ENCODE assay signal across 16 cellular contexts in genomic region chr2:127566576-127566975, GRCh38. TPM values are rescaled to one million over a fixed set of nuclear protein-coding genes. Genes with fewer than 3 reads are reported as not detected.
DNase-seq lines count a peak whose midpoint lies in the region; ATAC-seq, FAIRE-seq and TF ChIP-seq lines count a peak whose summit lies in the region.
"Had no signal": no experiment of that assay in that cellular context is flagged by ENCODE, and none has a peak within 500 bp of the region (broad histone marks: within the 10 kb centered on the region; RNA-seq: fewer than 3 reads in every experiment).

No MANE protein-coding gene starts in this region.

- no peak overlapping the region for H3K27ac ChIP-seq in BLaER1
- no peak overlapping the region for H3K27ac ChIP-seq in BLaER1 treated with 17β-estradiol and CSF1 and Interleukin-3, amounts not matched to agents 10 nM and 100 nM
- H3K27ac ChIP-seq in kidney (ENCODE audit: low read depth in 2 of 2, low read length in 2 of 2), result no peak overlapping the region
- no peak overlapping the region for H3K27ac ChIP-seq in CD4-positive, alpha-beta T cell (ENCODE audit: low read depth, low read length)
- H3K27ac ChIP-seq: RWPE1 had no signal

- peaks cover 4% of the 10 kb centered on the region for H3K4me1 Mint-ChIP-seq in T-helper 17 cell
- H3K4me1 Mint-ChIP-seq in activated CD4-positive, alpha-beta memory T cell treated with anti-CD3 and anti-CD28 coated beads, Interleukin-2, amount 10 ng/mL, durations not matched to agents 7 days and 5 days, result peaks cover 20% of the 10 kb centered on the region
- H3K4me1 Mint-ChIP-seq in CD4-positive, alpha-beta T cell (ENCODE audit: low read depth), result peaks cover 4% of the 10 kb centered on the region

- peaks cover 29% of the 10 kb centered on the region for H3K27me3 Mint-ChIP-seq in T-helper 17 cell
- peaks cover 66% of the 10 kb centered on the region for H3K27me3 Mint-ChIP-seq in activated CD4-positive, alpha-beta memory T cell treated with anti-CD3 and anti-CD28 coated beads, Interleukin-2, amount 10 ng/mL, durations not matched to agents 7 days and 5 days
- H3K27me3 Mint-ChIP-seq in CD4-positive, alpha-beta T cell, result no peaks in the 10 kb centered on the region
- H3K27me3 Mint-ChIP-seq: IgD-negative memory B cell had no signal

- no peak for FAIRE-seq in kidney (lab: Jason Lieb, UNC)
- FAIRE-seq: G401.6, GM12892 had no signal

- H3K4me1 ChIP-seq in BLaER1 (peaks cover 13% of the 10 kb centered on the region), kidney (ENCODE audit: control insufficient read depth in 1 of 2, insufficient read depth in 1 of 2, low read depth in 1 of 2, low read length in 2 of 2) (no peaks in the 10 kb centered on the region)
- H3K4me1 ChIP-seq in BLaER1 treated with 17β-estradiol and CSF1 and Interleukin-3, amounts not matched to agents 10 nM and 100 nM, result peaks cover 0 to 40% (median 13%) of the 10 kb centered on the region in 10 experiments; a peak in 17 of 20 replicates

- H4K20me1 ChIP-seq in BLaER1, result no peaks in the 10 kb centered on the region
- H4K20me1 ChIP-seq in BLaER1 treated with 17β-estradiol and CSF1 and Interleukin-3, amounts not matched to agents 10 nM and 100 nM, result no peaks in the 10 kb centered on the region

- H3K27me3 ChIP-seq in BLaER1, result no peaks in the 10 kb centered on the region
- no peaks in the 10 kb centered on the region for H3K27me3 ChIP-seq in BLaER1 treated with 17β-estradiol and CSF1 and Interleukin-3, amounts not matched to agents 10 nM and 100 nM
- H3K27me3 ChIP-seq in CD4-positive, alpha-beta T cell (ENCODE audit: control insufficient read depth, insufficient read depth, low read length), result no peaks in the 10 kb centered on the region

- H3K4me3 Mint-ChIP-seq in T-helper 17 cell, result no peak overlapping the region
- H3K4me3 Mint-ChIP-seq in activated CD4-positive, alpha-beta memory T cell treated with anti-CD3 and anti-CD28 coated beads, Interleukin-2, amount 10 ng/mL, durations not matched to agents 7 days and 5 days, result no peak overlapping the region
- H3K4me3 Mint-ChIP-seq in CD4-positive, alpha-beta T cell, result no peak overlapping the region
- H3K4me3 Mint-ChIP-seq: CD4-positive, alpha-beta memory T cell; IgD-negative memory B cell had no signal

- ATAC-seq in T-helper 17 cell (no peak), HG03025 (IDR thresholded peaks at IDR 0.05; ENCODE audit: low FRiP score, unreplicated experiment) (no peak)
- no peak for ATAC-seq in CD4-positive, alpha-beta T cell (ENCODE audit: poor library complexity)

- POLR2A ChIA-PET in activated CD4-positive, alpha-beta memory T cell treated with anti-CD3 and anti-CD28 coated beads, Interleukin-2, amount 10 ng/mL, durations not matched to agents 7 days and 5 days (lab: Charles Lee), result no interaction called here
- POLR2A ChIA-PET in CD4-positive, alpha-beta T cell (lab: Charles Lee), result no interaction called here

- H3K36me3 Mint-ChIP-seq in T-helper 17 cell (ENCODE audit: low read depth), result peaks cover 2% of the 10 kb centered on the region
- H3K36me3 Mint-ChIP-seq in activated CD4-positive, alpha-beta memory T cell treated with anti-CD3 and anti-CD28 coated beads, Interleukin-2, amount 10 ng/mL, durations not matched to agents 7 days and 5 days (ENCODE audit: low read depth), result peaks cover 7% of the 10 kb centered on the region
- no peaks in the 10 kb centered on the region for H3K36me3 Mint-ChIP-seq in CD4-positive, alpha-beta T cell (ENCODE audit: low read depth)
- H3K36me3 Mint-ChIP-seq: CD4-positive, alpha-beta memory T cell had no signal

- CTCF ChIA-PET in activated CD4-positive, alpha-beta memory T cell treated with anti-CD3 and anti-CD28 coated beads, Interleukin-2, amount 10 ng/mL, durations not matched to agents 7 days and 5 days (lab: Charles Lee), result interaction anchor here (1.2 kb wide), 1 partner anchor 25 kb away, joined by 5 read pairs; no protein-coding TSS in a partner anchor
- CTCF ChIA-PET in CD4-positive, alpha-beta T cell (lab: Charles Lee), result no interaction called here

- H3K36me3 ChIP-seq in BLaER1, result no peaks in the 10 kb centered on the region
- H3K36me3 ChIP-seq in BLaER1 treated with 17β-estradiol and CSF1 and Interleukin-3, amounts not matched to agents 10 nM and 100 nM, result no peaks in the 10 kb centered on the region
- peaks cover 0 to 3% of the 10 kb centered on the region in 2 donors for H3K36me3 ChIP-seq in kidney (ENCODE audit: control insufficient read depth in 1 of 2, insufficient read depth in 2 of 2, low read length in 2 of 2)

- H3K4me2 ChIP-seq in BLaER1, result peak overlapping the region; percentile 26; the same call in 1 of the 2 replicates
- H3K4me2 ChIP-seq in BLaER1 treated with 17β-estradiol and CSF1 and Interleukin-3, amounts not matched to agents 10 nM and 100 nM, result peak overlapping the region in 7 of 11 experiments; percentile 13 to 59 (median 40); a peak in 11 of 22 replicates

- no peaks in the 10 kb centered on the region for H3K9me3 ChIP-seq in BLaER1
- peaks cover 0 to 4% (median 0%) of the 10 kb centered on the region in 11 experiments; a peak in 2 of 22 replicates for H3K9me3 ChIP-seq in BLaER1 treated with 17β-estradiol and CSF1 and Interleukin-3, amounts not matched to agents 10 nM and 100 nM (replicated peaks in 1 of 11)
- no peaks in the 10 kb centered on the region for H3K9me3 ChIP-seq in T-helper 17 cell (ENCODE audit: control insufficient read depth, low read length, poor library complexity, severe bottlenecking)
- H3K9me3 ChIP-seq in kidney (ENCODE audit: control insufficient read depth in 1 of 2, low read length in 2 of 2), result no peaks in the 10 kb centered on the region
- no peaks in the 10 kb centered on the region for H3K9me3 ChIP-seq in CD4-positive, alpha-beta T cell (ENCODE audit: control insufficient read depth, low read length)

- no peak for DNase-seq in T-helper 17 cell
- DNase-seq in kidney, result peak; percentile 47
- no peak for DNase-seq in activated CD4-positive, alpha-beta memory T cell treated with anti-CD3 and anti-CD28 coated beads, Interleukin-2, amount 10 ng/mL, durations not matched to agents 7 days and 5 days
- DNase-seq in CD4-positive, alpha-beta T cell, result no peak
- no peak for DNase-seq in NCI-H748 treated with DMSO at 0.1 percent for 48 hours (lab: John Stamatoyannopoulos, UW)
- DNase-seq: CD4-positive, alpha-beta memory T cell; DND-41; NCI-H187; NCI-H526 treated with DMSO at 0.1 percent for 48 hours had no signal

- no peak for TF ChIP-seq CTCF in kidney (IDR thresholded peaks at IDR 0.05; ENCODE audit: borderline replicate concordance, extremely low read depth, insufficient read depth)
- TF ChIP-seq CTCF in CD4-positive, alpha-beta T cell (IDR thresholded peaks at IDR 0.05), result no peak

- H3K9me3 Mint-ChIP-seq in activated CD4-positive, alpha-beta memory T cell treated with anti-CD3 and anti-CD28 coated beads, Interleukin-2, amount 10 ng/mL, durations not matched to agents 7 days and 5 days, result no peaks in the 10 kb centered on the region
- H3K9me3 Mint-ChIP-seq in CD4-positive, alpha-beta T cell, result no peaks in the 10 kb centered on the region

- intact Hi-C loops in kidney (cut with DNase I), result no loop called here
- intact Hi-C loops in CD4-positive, alpha-beta T cell (cut with DNase I, micrococcal nuclease), result no loop called here

- H3K4me3 ChIP-seq in BLaER1 (no peak overlapping the region), kidney (ENCODE audit: low read length in 2 of 2) (no peak overlapping the region)
- no peak overlapping the region for H3K4me3 ChIP-seq in BLaER1 treated with 17β-estradiol and CSF1 and Interleukin-3, amounts not matched to agents 10 nM and 100 nM

- H3K9ac ChIP-seq in BLaER1 (no peak overlapping the region), kidney (ENCODE audit: low read length in 2 of 2) (no peak overlapping the region)
- H3K9ac ChIP-seq in BLaER1 treated with 17β-estradiol and CSF1 and Interleukin-3, amounts not matched to agents 10 nM and 100 nM, result no peak overlapping the region

- H3K27ac Mint-ChIP-seq in T-helper 17 cell, result peak overlapping the region; percentile 63
- H3K27ac Mint-ChIP-seq in activated CD4-positive, alpha-beta memory T cell treated with anti-CD3 and anti-CD28 coated beads, Interleukin-2, amount 10 ng/mL, durations not matched to agents 7 days and 5 days, result no peak overlapping the region
- H3K27ac Mint-ChIP-seq in CD4-positive, alpha-beta T cell, result no peak overlapping the region
- H3K27ac Mint-ChIP-seq: CD4-positive, alpha-beta memory T cell; IgD-negative memory B cell had no signal

RNA-seq across cellular contexts. Expression of gene MYO7B, which starts 31.1 kb away (rescaled TPM):
- total RNA-seq in T-helper 17 cell, result under 1 TPM; 0.23 to 0.75 TPM
- total RNA-seq in kidney, result 11.0 TPM
- polyA plus RNA-seq in kidney (ENCODE audit: insufficient read depth, low read depth, low replicate concordance), result 22.2 TPM
- under 1 TPM; 0.13 to 0.18 TPM for total RNA-seq in activated CD4-positive, alpha-beta memory T cell treated with anti-CD3 and anti-CD28 coated beads, Interleukin-2, amount 10 ng/mL, durations not matched to agents 7 days and 5 days
- under 1 TPM; 0.05 to 0.14 TPM for total RNA-seq in CD4-positive, alpha-beta T cell
- total RNA-seq: CD4-positive, alpha-beta memory T cell had no signal
- polyA plus RNA-seq: CD4-positive, alpha-beta memory T cell had no signal

RNA-seq across cellular contexts. Expression of gene IWS1, which starts 40.3 kb away (rescaled TPM):
- total RNA-seq in T-helper 17 cell (10 to 100 TPM; 26.4 TPM), kidney (35.8 TPM)
- polyA plus RNA-seq in kidney (ENCODE audit: insufficient read depth, low read depth, low replicate concordance), result 29.8 TPM
- 10 to 100 TPM; 40.8 to 43.3 TPM for total RNA-seq in activated CD4-positive, alpha-beta memory T cell treated with anti-CD3 and anti-CD28 coated beads, Interleukin-2, amount 10 ng/mL, durations not matched to agents 7 days and 5 days
- 10 to 100 TPM; 24.9 to 26.0 TPM for total RNA-seq in CD4-positive, alpha-beta T cell
